Comparison of ENCODE assay signal across 1 cellular context in the genomic region with DNA sequence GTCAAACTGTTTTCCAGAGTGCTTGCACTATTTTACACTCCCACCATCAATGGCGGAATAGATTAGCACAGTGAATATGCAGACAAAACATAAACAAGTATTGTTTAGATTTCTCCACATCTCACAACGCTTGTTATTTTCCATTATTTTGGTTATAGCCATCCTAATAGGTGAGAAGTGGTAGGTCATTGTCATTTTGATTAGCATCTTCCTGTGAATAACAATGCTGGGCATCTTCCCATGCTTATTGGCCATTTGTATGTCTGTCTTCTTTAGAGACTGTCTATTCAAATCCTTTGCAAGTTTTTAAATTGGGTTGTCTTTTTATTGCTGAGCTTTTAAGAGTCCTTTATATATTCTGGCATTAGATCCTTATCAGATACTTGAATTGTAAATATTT.
TF ChIP-seq lines count a peak whose summit lies in the region.

No MANE protein-coding gene starts in this region.

TF ChIP-seq in WTC11, 78 proteins besides CTCF, POLR2A, EP300 and RAD21 (continued from another document):
- TF ChIP-seq, protein P1, sequence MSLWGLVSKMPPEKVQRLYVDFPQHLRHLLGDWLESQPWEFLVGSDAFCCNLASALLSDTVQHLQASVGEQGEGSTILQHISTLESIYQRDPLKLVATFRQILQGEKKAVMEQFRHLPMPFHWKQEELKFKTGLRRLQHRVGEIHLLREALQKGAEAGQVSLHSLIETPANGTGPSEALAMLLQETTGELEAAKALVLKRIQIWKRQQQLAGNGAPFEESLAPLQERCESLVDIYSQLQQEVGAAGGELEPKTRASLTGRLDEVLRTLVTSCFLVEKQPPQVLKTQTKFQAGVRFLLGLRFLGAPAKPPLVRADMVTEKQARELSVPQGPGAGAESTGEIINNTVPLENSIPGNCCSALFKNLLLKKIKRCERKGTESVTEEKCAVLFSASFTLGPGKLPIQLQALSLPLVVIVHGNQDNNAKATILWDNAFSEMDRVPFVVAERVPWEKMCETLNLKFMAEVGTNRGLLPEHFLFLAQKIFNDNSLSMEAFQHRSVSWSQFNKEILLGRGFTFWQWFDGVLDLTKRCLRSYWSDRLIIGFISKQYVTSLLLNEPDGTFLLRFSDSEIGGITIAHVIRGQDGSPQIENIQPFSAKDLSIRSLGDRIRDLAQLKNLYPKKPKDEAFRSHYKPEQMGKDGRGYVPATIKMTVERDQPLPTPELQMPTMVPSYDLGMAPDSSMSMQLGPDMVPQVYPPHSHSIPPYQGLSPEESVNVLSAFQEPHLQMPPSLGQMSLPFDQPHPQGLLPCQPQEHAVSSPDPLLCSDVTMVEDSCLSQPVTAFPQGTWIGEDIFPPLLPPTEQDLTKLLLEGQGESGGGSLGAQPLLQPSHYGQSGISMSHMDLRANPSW (CRISPR knock-in tag; conservative IDR thresholded peaks at IDR 0.05; ENCODE audit: low read depth), result no peak
- no peak for TF ChIP-seq SP1 (CRISPR knock-in tag; conservative IDR thresholded peaks at IDR 0.05)
TF ChIP-seq in WTC11: peak in this region for 1.
